ENCODE assay signal across 1 cellular context in genomic region chr12:57591567-57592325, GRCh38.
TF ChIP-seq lines count a peak whose summit lies in the region.

No MANE protein-coding gene starts in this region.

TF ChIP-seq in GM23338, 12 proteins besides CTCF, POLR2A, EP300 and RAD21:
- no peak for TF ChIP-seq ZNF462 (CRISPR knock-in tag; IDR thresholded peaks at IDR 0.05)
- TF ChIP-seq REST (IDR thresholded peaks at IDR 0.05; ENCODE audit: unreplicated experiment) = no peak
- no peak for TF ChIP-seq ETS1 (IDR thresholded peaks at IDR 0.05)
- no peak for TF ChIP-seq CREB1 (CRISPR knock-in tag; IDR thresholded peaks at IDR 0.05; ENCODE audit: low read depth)
- no peak for TF ChIP-seq POLR2AphosphoS5 (IDR thresholded peaks at IDR 0.05; ENCODE audit: low read depth)
- TF ChIP-seq JUNB (IDR thresholded peaks at IDR 0.05; ENCODE audit: unreplicated experiment) = no peak
- no peak for TF ChIP-seq NANOG (IDR thresholded peaks at IDR 0.05; ENCODE audit: borderline replicate concordance)
